Comparison of ENCODE assay signal across 20 cellular contexts in the genomic region with DNA sequence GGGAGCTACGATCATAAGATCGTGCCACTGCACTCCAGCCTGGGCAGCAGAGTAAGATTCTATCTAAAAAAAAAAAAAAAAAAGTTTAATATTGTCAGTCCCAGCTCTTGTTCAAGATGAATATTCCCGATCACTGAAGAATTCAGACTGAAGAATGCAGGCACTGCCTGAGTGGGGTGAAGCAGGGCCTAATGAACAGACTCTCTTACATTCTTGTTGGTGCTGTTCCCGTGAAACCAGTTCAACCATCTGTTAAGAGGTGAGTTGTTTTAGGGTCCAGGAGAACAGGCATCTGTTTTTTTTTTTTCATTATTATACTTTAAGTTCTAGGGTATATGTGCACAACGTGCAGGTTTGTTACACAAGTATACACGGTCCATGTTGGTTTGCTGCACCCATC. TPM values are rescaled to one million over a fixed set of nuclear protein-coding genes. Genes with fewer than 3 reads are reported as not detected.
DNase-seq lines count a peak whose midpoint lies in the region; ATAC-seq, FAIRE-seq and TF ChIP-seq lines count a peak whose summit lies in the region.
"Had no signal": no experiment of that assay in that cellular context is flagged by ENCODE, and none has a peak within 500 bp of the region (broad histone marks: within the 10 kb centered on the region; RNA-seq: fewer than 3 reads in every experiment).

No MANE protein-coding gene starts in this region.

- H4K20me1 ChIP-seq in PC-9 (ENCODE audit: insufficient read depth): no peaks in the 10 kb centered on the region
- no peaks in the 10 kb centered on the region for H4K20me1 ChIP-seq in HepG2 (ENCODE audit: insufficient read depth, low read length)

- no peaks in the 10 kb centered on the region for H3K79me2 ChIP-seq in PC-9 (ENCODE audit: low read depth)
- no peaks in the 10 kb centered on the region for H3K79me2 ChIP-seq in HepG2 (ENCODE audit: insufficient read depth, low read length)

- TF ChIP-seq EP300 in HepG2 (IDR thresholded peaks at IDR 0.05; ENCODE audit: low read depth in 2 of 2, low read length in 2 of 2): no peak
- no peak for TF ChIP-seq EP300 in HepG2 (CRISPR knock-in tag; IDR thresholded peaks at IDR 0.05; ENCODE audit: borderline replicate concordance)

- WGBS in HepG2 (ENCODE audit: low lambda C conversion rate): 43% methylated on average over 6 of the region's 6 CpGs

- peak; percentile 25 for ATAC-seq in upper lobe of right lung
- no peak for ATAC-seq in HG02623 (IDR thresholded peaks at IDR 0.05; ENCODE audit: unreplicated experiment)
- ATAC-seq in HepG2: no peak
- ATAC-seq: A549 had no signal

- no peaks in the 10 kb centered on the region for H3K36me3 ChIP-seq in PC-9 (ENCODE audit: low read depth)
- no peaks in the 10 kb centered on the region for H3K36me3 ChIP-seq in upper lobe of right lung
- H3K36me3 ChIP-seq in HepG2 (replicated peaks in 1 of 2; ENCODE audit: control insufficient read depth in 1 of 2, insufficient read depth in 2 of 2, low read length in 2 of 2): no peaks in the 10 kb centered on the region
- no peaks in the 10 kb centered on the region for H3K36me3 ChIP-seq in A673 (ENCODE audit: insufficient read depth, low read length, poor library complexity, severe bottlenecking)
- H3K36me3 ChIP-seq: HAP-1 had no signal

- intact Hi-C loops in PC-9 (cut with micrococcal nuclease; ENCODE audit: unreplicated experiment) (loop anchor here (2.0 kb wide), 1 partner anchor 279 kb away; a partner anchor contains a TSS), upper lobe of right lung (cut with DNase I) (no loop called here), HepG2 (cut with micrococcal nuclease; ENCODE audit: unreplicated experiment) (no loop called here), A673 (cut with micrococcal nuclease; ENCODE audit: unreplicated experiment) (no loop called here)

- H2AFZ ChIP-seq in PC-9: no peak overlapping the region
- H2AFZ ChIP-seq in HepG2 (ENCODE audit: low read length): no peak overlapping the region

- POLR2A ChIA-PET in PC-9 (lab: Charles Lee; ENCODE audit: unreplicated experiment): interaction anchor here (0.6 kb wide), 1 partner anchor 19 kb away, joined by 4 read pairs; no protein-coding TSS in a partner anchor
- POLR2A ChIA-PET in HepG2 (lab: Yijun Ruan, JAX): no interaction called here
- POLR2A ChIA-PET in A673 (lab: Charles Lee; ENCODE audit: low non-redundant PET): no interaction called here

- H3K27me3 ChIP-seq in PC-9 (ENCODE audit: insufficient read depth, low read depth) (no peaks in the 10 kb centered on the region), upper lobe of right lung (no peaks in the 10 kb centered on the region), HepG2 (ENCODE audit: control insufficient read depth in 1 of 2, insufficient read depth in 2 of 2, low read length in 2 of 2) (peaks cover 0 to 19% of the 10 kb centered on the region in 2 experiments; a peak in 2 of 5 replicates), A673 (replicated peaks; ENCODE audit: insufficient read depth, low read depth, low read length, poor library complexity) (no peaks in the 10 kb centered on the region)

- BruUV-seq in PC-9 (replicated peaks; lab: Mats Ljungman, UMichigan): no TSS peak
- no TSS peak for BruUV-seq in HepG2 (replicated peaks; lab: Mats Ljungman, UMichigan)
- no TSS peak for BruUV-seq in A673 (replicated peaks; lab: Mats Ljungman, UMichigan)

- H3F3A ChIP-seq in PC-9 (ENCODE audit: insufficient read depth, low read depth): peaks cover 46% of the 10 kb centered on the region

- no peak for TF ChIP-seq RAD21 in HepG2 (CRISPR knock-in tag; IDR thresholded peaks at IDR 0.05)

- TF ChIP-seq CTCF in PC-9 (conservative IDR thresholded peaks at IDR 0.05) (no peak), upper lobe of right lung (IDR thresholded peaks at IDR 0.05) (no peak), HepG2 (CRISPR knock-in tag; IDR thresholded peaks at IDR 0.05) (no peak), A673 (conservative IDR thresholded peaks at IDR 0.05; ENCODE audit: low read depth, low read length) (no peak)

- peak overlapping the region; percentile 70 for H3K4me2 ChIP-seq in PC-9
- no peak overlapping the region for H3K4me2 ChIP-seq in HepG2 (ENCODE audit: low read depth, low read length)
- H3K4me2 ChIP-seq: A549 had no signal

- DNase-seq in PC-9 (peak in 1 of 2 experiments; percentile 60), islet precursor cell (peak; percentile 75), upper lobe of right lung (no peak), HepG2 (ENCODE audit: low spot score) (no peak), A673 (ENCODE audit: low spot score) (no peak)
- peak; percentile 13 for DNase-seq in stimulated activated CD8-positive, alpha-beta memory T cell treated with anti-CD3 and anti-CD28 coated beads, Interleukin-4, amount 100 ng/mL, for 48 hours
- DNase-seq: 8988T; C1 segment of cervical spinal cord; CD4-positive, alpha-beta memory T cell; COR-L47; DMS153; DND-41; GOT3; HFFc6 had no signal

- no peak for TF ChIP-seq POLR2A in HepG2 (IDR thresholded peaks at IDR 0.05; ENCODE audit: insufficient read depth in 1 of 2, low read depth in 2 of 2, low read length in 2 of 2)

- no peak overlapping the region for H3K9ac ChIP-seq in HepG2 (ENCODE audit: insufficient read depth, low read depth, low read length)

- peaks cover 74% of the 10 kb centered on the region for H3K4me1 ChIP-seq in PC-9 (replicated peaks; ENCODE audit: insufficient read depth)
- peaks cover 7% of the 10 kb centered on the region for H3K4me1 ChIP-seq in upper lobe of right lung
- 0 out of 2 replicates have a peak, but pooled peaks cover 6% of the 10 kb centered on the region for H3K4me1 ChIP-seq in HepG2 (ENCODE audit: insufficient read depth, low read length)
- no peaks in the 10 kb centered on the region for H3K4me1 ChIP-seq in A673 (ENCODE audit: insufficient read depth, low read length, poor library complexity, severe bottlenecking)
- H3K4me1 ChIP-seq: HAP-1 had no signal

- CTCF ChIA-PET in PC-9 (lab: Charles Lee): interaction anchor here (0.7 to 1.6 kb wide), 2 partner anchors 18 to 103 kb away, joined by 3 to 5 read pairs; no protein-coding TSS in a partner anchor
- CTCF ChIA-PET in HepG2 (lab: Yijun Ruan, JAX; ENCODE audit: low intra/inter-chr PET ratio, low total read pairs): no interaction called here
- CTCF ChIA-PET in A673 (lab: Charles Lee): no interaction called here

- H3K9me2 ChIP-seq in PC-9 (ENCODE audit: insufficient read depth): no peaks in the 10 kb centered on the region

- FAIRE-seq in HepG2 (lab: Jason Lieb, UNC): no peak
- FAIRE-seq: A549, G401.6, GM12892, H54 had no signal

- H3K27ac ChIP-seq in PC-9: peak overlapping the region; percentile 93
- no peak overlapping the region for H3K27ac ChIP-seq in upper lobe of right lung
- H3K27ac ChIP-seq in HepG2 (ENCODE audit: extremely low read length, insufficient read depth, low read length): no peak overlapping the region
- H3K27ac ChIP-seq in A673 (ENCODE audit: low read depth, low read length, poor library complexity, severe bottlenecking): no peak overlapping the region
- H3K27ac ChIP-seq: A549 had no signal

- H3K9me3 ChIP-seq in PC-9 (ENCODE audit: insufficient read depth, low read depth) (no peaks in the 10 kb centered on the region), upper lobe of right lung (no peaks in the 10 kb centered on the region), HepG2 (ENCODE audit: low read length) (no peaks in the 10 kb centered on the region), A673 (ENCODE audit: low read depth, low read length, poor library complexity, severe bottlenecking) (no peaks in the 10 kb centered on the region)
- H3K9me3 ChIP-seq: A549, HAP-1 had no signal

- H3K4me3 ChIP-seq in PC-9: no peak overlapping the region; the same call in 1 of the 2 replicates
- H3K4me3 ChIP-seq in upper lobe of right lung: no peak overlapping the region
- no peak overlapping the region for H3K4me3 ChIP-seq in HepG2 (replicated peaks in 1 of 3; ENCODE audit: insufficient read depth in 1 of 3, low read depth in 2 of 3, low read length in 3 of 3)
- H3K4me3 ChIP-seq in A673 (ENCODE audit: low read depth, low read length, poor library complexity, severe bottlenecking): no peak overlapping the region
- H3K4me3 ChIP-seq: A549, HAP-1 had no signal

- in situ Hi-C loops in HepG2 (cut with HindIII; ENCODE audit: extremely low pct_ligation_motif_present, low pct_unique_long_range_greater_than_20kb): no loop called here

TF ChIP-seq in HepG2, 621 proteins besides CTCF, POLR2A, EP300 and RAD21 (continues in another document):
- TF ChIP-seq TAF15 (IDR thresholded peaks at IDR 0.05; ENCODE audit: low read depth, low read length, poor library complexity, severe bottlenecking): no peak

RNA-seq across cellular contexts. Expression of a gene that starts 17.1 kb away (rescaled TPM):
- 70.9 and 86.1 TPM in 2 replicates for total RNA-seq in PC-9 (2021)
- 78.9 TPM for total RNA-seq in upper lobe of right lung
- total RNA-seq in HepG2 (2016; rRNA removed; fragmentation: Illumina TruSeq; extraction: Trizol): 45.3 and 59.5 TPM in 2 replicates
- total RNA-seq in HepG2 (2016; cell fraction: cytosol; rRNA removed; fragmentation: Illumina TruSeq; extraction: Trizol; ENCODE audit: low read depth): 9.2 and 9.7 TPM in 2 replicates
- total RNA-seq in HepG2 (2016; cell fraction: insoluble cytoplasmic fraction; rRNA removed; fragmentation: Illumina TruSeq; extraction: Trizol): 46.6 and 55.2 TPM in 2 replicates
- 21.6 and 23.9 TPM in 2 replicates for total RNA-seq in HepG2 (2016; cell fraction: membrane; rRNA removed; fragmentation: Illumina TruSeq; extraction: Trizol)
- 33.9 and 39.0 TPM in 2 replicates for total RNA-seq in HepG2 (2016; cell fraction: nucleus; rRNA removed; fragmentation: Illumina TruSeq; extraction: Trizol)
- polyA plus RNA-seq in HepG2 (2011; rRNA removed): 18.8 and 19.3 TPM in 2 replicates
- polyA plus RNA-seq in HepG2 (2011; cell fraction: cytosol; rRNA removed): 8.2 and 15.0 TPM in 2 replicates
- 10.7 and 15.8 TPM in 2 replicates for polyA plus RNA-seq in HepG2 (2011; cell fraction: nucleus; rRNA removed)
- polyA plus RNA-seq in HepG2 (2012): 26.1 and 26.8 TPM in 2 replicates
- polyA plus RNA-seq in HepG2 (2016; cell fraction: cytosol; fragmentation: Illumina TruSeq; extraction: Trizol; ENCODE audit: low read depth): 2.2 and 2.5 TPM in 2 replicates
- polyA plus RNA-seq in HepG2 (2016; cell fraction: insoluble cytoplasmic fraction; fragmentation: Illumina TruSeq; extraction: Trizol; ENCODE audit: low read depth): 44.1 and 46.7 TPM in 2 replicates
- polyA plus RNA-seq in HepG2 (2016; cell fraction: membrane; fragmentation: Illumina TruSeq; extraction: Trizol; ENCODE audit: low read depth): 10.7 and 11.2 TPM in 2 replicates
- 30.1 and 35.6 TPM in 2 replicates for polyA plus RNA-seq in HepG2 (2016; cell fraction: nucleus; fragmentation: Illumina TruSeq; extraction: Trizol; ENCODE audit: insufficient read depth, low read depth)
- 20.0 and 27.9 TPM in 2 replicates for polyA minus RNA-seq in HepG2 (2011; rRNA and poly(A)+ RNA removed; ENCODE audit: low replicate concordance)
- 24.9 and 29.5 TPM in 2 replicates for polyA minus RNA-seq in HepG2 (2011; cell fraction: cytosol; rRNA and poly(A)+ RNA removed)
- polyA minus RNA-seq in HepG2 (2011; cell fraction: nucleus; rRNA and poly(A)+ RNA removed): 29.0 and 50.4 TPM in 2 replicates
- 50.9 and 58.2 TPM in 2 replicates for total RNA-seq in A673 (2021)

Comparison
In these comparisons a context has a peak if more than half of its experiments do, and no peak if none do; other contexts are left out.
1. DNase-seq: peak in islet precursor cell (single experiment) and stimulated activated CD8-positive, alpha-beta memory T cell treated with anti-CD3 and anti-CD28 coated beads, Interleukin-4, amount 100 ng/mL, for 48 hours (single experiment); none in upper lobe of right lung (single experiment), HepG2 (single experiment) and A673 (single experiment).